ENCODE assay signal across 9 cellular contexts in the genomic region with DNA sequence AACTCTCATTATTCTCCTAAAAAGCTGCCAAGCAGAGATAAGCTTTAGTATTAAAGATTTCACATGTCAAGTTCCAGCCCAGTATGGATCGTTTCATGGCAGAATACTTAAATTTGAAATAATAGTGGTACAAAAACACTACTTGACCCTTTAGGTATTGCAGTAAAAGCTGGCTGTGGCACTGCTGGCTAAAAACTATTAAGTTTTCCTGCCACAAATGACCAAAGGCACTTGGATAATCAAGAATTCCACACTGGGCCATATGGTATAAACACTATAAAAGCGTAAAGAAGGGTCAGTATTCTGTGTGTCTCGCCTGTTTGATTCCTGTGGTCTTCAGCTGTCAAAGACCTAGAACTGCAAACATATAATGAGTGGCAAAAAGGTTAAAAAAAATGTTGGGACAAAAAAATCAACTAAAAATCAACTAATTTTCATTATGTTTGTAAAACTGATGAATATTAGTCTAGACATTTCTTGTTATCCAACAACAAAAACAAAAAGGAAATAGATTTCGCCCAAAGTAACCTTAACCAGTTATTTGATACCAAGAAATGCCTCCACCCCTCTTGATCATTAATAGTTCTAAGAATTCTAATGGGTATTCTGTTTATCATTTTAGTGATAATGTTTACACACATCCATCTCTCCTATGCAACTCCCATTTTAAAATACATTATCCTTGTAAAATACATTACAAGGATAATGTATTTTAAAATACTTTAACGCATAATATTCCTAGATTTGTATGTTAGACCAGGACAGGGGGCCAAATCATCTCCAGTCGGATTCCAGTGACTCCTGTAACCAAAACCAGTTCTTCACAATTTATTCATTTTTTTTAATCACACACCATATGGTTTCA. TPM values are rescaled to one million over a fixed set of nuclear protein-coding genes. Genes with fewer than 3 reads are reported as not detected.
DNase-seq lines count a peak whose midpoint lies in the region; ATAC-seq and TF ChIP-seq lines count a peak whose summit lies in the region.
"Had no signal": no experiment of that assay in that cellular context is flagged by ENCODE, and none has a peak within 500 bp of the region (broad histone marks: within the 10 kb centered on the region; RNA-seq: fewer than 3 reads in every experiment).

No MANE protein-coding gene starts in this region.

- intact Hi-C loops in activated T-helper 1 cell treated with anti-CD3 and anti-CD28 coated beads, Interleukin-12 subunit alpha, Interleukin-12 subunit beta, Interleukin-2, Interleukin-4 antibody, amounts not matched to agents 30 ng/mL and 10 ng/mL and 1 ng/mL, durations not matched to agents 14 hours and 24 hours and 36 hours (cut with micrococcal nuclease) = no loop called here
- intact Hi-C loops in tibial artery (cut with DNase I; ENCODE audit: low total_unique reads) = no loop called here

- H3K36me3 ChIP-seq in tibial artery = no peaks in the 10 kb centered on the region

- no peak for TF ChIP-seq CTCF in tibial artery (IDR thresholded peaks at IDR 0.05)

- H3K27ac ChIP-seq in tibial artery = peak overlapping the region; percentile 93 to 99

- H3K27me3 ChIP-seq in tibial artery = no peaks in the 10 kb centered on the region

- H3K4me1 ChIP-seq in tibial artery = peaks cover 0 to 37% (median 13%) of the 10 kb centered on the region in 4 donors

- H3K27ac Mint-ChIP-seq in activated T-cell treated with anti-CD3 and anti-CD28 coated beads, Interleukin-2, amount 50 U/mL, for 72 hours = peak overlapping the region; percentile 98
- H3K27ac Mint-ChIP-seq in activated T-helper 1 cell treated with anti-CD3 and anti-CD28 coated beads, Interleukin-12 subunit alpha, Interleukin-12 subunit beta, Interleukin-2, Interleukin-4 antibody, amounts not matched to agents 30 ng/mL and 10 ng/mL and 1 ng/mL, durations not matched to agents 14 hours and 24 hours and 36 hours = peak overlapping the region; percentile 92
- peak overlapping the region in 3 of 6 donors; percentile 17 to 82 (median 30) for H3K27ac Mint-ChIP-seq in immature natural killer cell

- H3K27me3 Mint-ChIP-seq in activated T-cell treated with anti-CD3 and anti-CD28 coated beads, Interleukin-2, amount 50 U/mL, for 72 hours (ENCODE audit: low read depth) = peaks cover 2% of the 10 kb centered on the region
- peaks cover 7% of the 10 kb centered on the region for H3K27me3 Mint-ChIP-seq in activated T-helper 1 cell treated with anti-CD3 and anti-CD28 coated beads, Interleukin-12 subunit alpha, Interleukin-12 subunit beta, Interleukin-2, Interleukin-4 antibody, amounts not matched to agents 30 ng/mL and 10 ng/mL and 1 ng/mL, durations not matched to agents 14 hours and 24 hours and 36 hours (ENCODE audit: insufficient read depth)
- peaks cover 5 to 11% (median 6%) of the 10 kb centered on the region in 3 donors for H3K27me3 Mint-ChIP-seq in immature natural killer cell (ENCODE audit: low read depth in 3 of 3)

- no peaks in the 10 kb centered on the region for H3K9me3 ChIP-seq in tibial artery

- peak overlapping the region; percentile 66 to 97 for H3K4me3 ChIP-seq in tibial artery

- DNase-seq in activated T-cell treated with anti-CD3 and anti-CD28 coated beads, Interleukin-2, amount 50 U/mL, for 72 hours = no peak
- no peak for DNase-seq in activated T-cell treated with anti-CD3 and anti-CD28 coated beads for 4 hours
- DNase-seq in activated T-helper 1 cell treated with anti-CD3 and anti-CD28 coated beads, Interleukin-12 subunit alpha, Interleukin-12 subunit beta, Interleukin-2, Interleukin-4 antibody, amounts not matched to agents 30 ng/mL and 10 ng/mL and 1 ng/mL, durations not matched to agents 14 hours and 24 hours and 36 hours (ENCODE audit: low spot score) = no peak
- no peak for DNase-seq in immature natural killer cell
- DNase-seq in tibial artery = no peak
- DNase-seq in DMS153 (lab: John Stamatoyannopoulos, UW) = no peak
- DNase-seq in NCI-H2107 treated with DMSO at 0.1 percent for 48 hours (lab: John Stamatoyannopoulos, UW; ENCODE audit: unreplicated experiment) = no peak
- DNase-seq: dermis blood vessel endothelial cell had no signal

- H3K4me1 Mint-ChIP-seq in activated T-cell treated with anti-CD3 and anti-CD28 coated beads, Interleukin-2, amount 50 U/mL, for 72 hours (ENCODE audit: low read depth) = peaks cover 24% of the 10 kb centered on the region
- peaks cover 32% of the 10 kb centered on the region for H3K4me1 Mint-ChIP-seq in activated T-helper 1 cell treated with anti-CD3 and anti-CD28 coated beads, Interleukin-12 subunit alpha, Interleukin-12 subunit beta, Interleukin-2, Interleukin-4 antibody, amounts not matched to agents 30 ng/mL and 10 ng/mL and 1 ng/mL, durations not matched to agents 14 hours and 24 hours and 36 hours (ENCODE audit: low read depth)
- peaks cover 20 to 35% of the 10 kb centered on the region in 2 donors for H3K4me1 Mint-ChIP-seq in immature natural killer cell

- peaks cover 2% of the 10 kb centered on the region in 2 donors for H3K9me3 Mint-ChIP-seq in activated T-cell treated with anti-CD3 and anti-CD28 coated beads, Interleukin-2, amount 50 U/mL, for 72 hours
- H3K9me3 Mint-ChIP-seq in activated T-helper 1 cell treated with anti-CD3 and anti-CD28 coated beads, Interleukin-12 subunit alpha, Interleukin-12 subunit beta, Interleukin-2, Interleukin-4 antibody, amounts not matched to agents 30 ng/mL and 10 ng/mL and 1 ng/mL, durations not matched to agents 14 hours and 24 hours and 36 hours = no peaks in the 10 kb centered on the region
- no peaks in the 10 kb centered on the region for H3K9me3 Mint-ChIP-seq in immature natural killer cell

- peaks cover 6 to 7% of the 10 kb centered on the region in 2 donors for H3K36me3 Mint-ChIP-seq in activated T-cell treated with anti-CD3 and anti-CD28 coated beads, Interleukin-2, amount 50 U/mL, for 72 hours (ENCODE audit: insufficient read depth in 2 of 2)
- H3K36me3 Mint-ChIP-seq in activated T-helper 1 cell treated with anti-CD3 and anti-CD28 coated beads, Interleukin-12 subunit alpha, Interleukin-12 subunit beta, Interleukin-2, Interleukin-4 antibody, amounts not matched to agents 30 ng/mL and 10 ng/mL and 1 ng/mL, durations not matched to agents 14 hours and 24 hours and 36 hours (ENCODE audit: low read depth) = peaks cover 2% of the 10 kb centered on the region
- no peaks in the 10 kb centered on the region for H3K36me3 Mint-ChIP-seq in immature natural killer cell

- no peak for ATAC-seq in activated T-cell treated with anti-CD3 and anti-CD28 coated beads, Interleukin-2, amount 50 U/mL, for 72 hours (replicated peaks in 1 of 2)
- ATAC-seq in HG03139 (IDR thresholded peaks at IDR 0.05; ENCODE audit: unreplicated experiment) = no peak

- H3K4me3 Mint-ChIP-seq in activated T-cell treated with anti-CD3 and anti-CD28 coated beads, Interleukin-2, amount 50 U/mL, for 72 hours = peak overlapping the region; percentile 94 to 96
- peak overlapping the region; percentile 94 for H3K4me3 Mint-ChIP-seq in activated T-helper 1 cell treated with anti-CD3 and anti-CD28 coated beads, Interleukin-12 subunit alpha, Interleukin-12 subunit beta, Interleukin-2, Interleukin-4 antibody, amounts not matched to agents 30 ng/mL and 10 ng/mL and 1 ng/mL, durations not matched to agents 14 hours and 24 hours and 36 hours
- peak overlapping the region; percentile 79 to 90 (median 82) for H3K4me3 Mint-ChIP-seq in immature natural killer cell

RNA-seq across cellular contexts. Expression of a gene that starts 2.2 kb away (rescaled TPM):
- total RNA-seq in activated T-cell treated with anti-CD3 and anti-CD28 coated beads, Interleukin-2, amount 50 U/mL, for 72 hours = 10 to 100 TPM; 24.1 to 41.5 TPM
- 17.9 and 19.0 TPM in 2 replicates for total RNA-seq in activated T-helper 1 cell treated with anti-CD3 and anti-CD28 coated beads, Interleukin-12 subunit alpha, Interleukin-12 subunit beta, Interleukin-2, Interleukin-4 antibody, amounts not matched to agents 30 ng/mL and 10 ng/mL and 1 ng/mL, durations not matched to agents 14 hours and 24 hours and 36 hours
- 1 to 10 TPM; 2.0 to 5.4 (median 4.6) TPM for polyA plus RNA-seq in immature natural killer cell
